1 cellular context compared by ENCODE assay signal in genomic region chr20:64052987-64053840, GRCh38.
TF ChIP-seq lines count a peak whose summit lies in the region.

No MANE protein-coding gene starts in this region.

TF ChIP-seq in HepG2, 621 proteins besides CTCF, POLR2A, EP300 and RAD21 (continued from another document and continues in another):
- TF ChIP-seq ZNF407 (CRISPR knock-in tag; IDR thresholded peaks at IDR 0.05; ENCODE audit: not compliant biosample characterization) (no peak), ARNTL (CRISPR knock-in tag; IDR thresholded peaks at IDR 0.05) (0 out of 2 replicates have a peak, but pooled peaks have one; percentile 38), RFXAP (CRISPR knock-in tag; IDR thresholded peaks at IDR 0.05; ENCODE audit: borderline replicate concordance) (no peak), FLYWCH1 (CRISPR knock-in tag; IDR thresholded peaks at IDR 0.05) (no peak), FOXA3 (CRISPR knock-in tag; IDR thresholded peaks at IDR 0.05) (peak; percentile 37; the same call in 1 of the 2 replicates), ZBTB40 (IDR thresholded peaks at IDR 0.05) (no peak), ZBTB40 (CRISPR knock-in tag; IDR thresholded peaks at IDR 0.05) (no peak; the same call in 1 of the 2 replicates), SP5 (CRISPR knock-in tag; IDR thresholded peaks at IDR 0.05; ENCODE audit: borderline replicate concordance, low read depth) (no peak; the same call in 1 of the 2 replicates), ZNF431 (CRISPR knock-in tag; IDR thresholded peaks at IDR 0.05; ENCODE audit: borderline replicate concordance, low read depth) (no peak), ZNF441 (CRISPR knock-in tag; IDR thresholded peaks at IDR 0.05; ENCODE audit: borderline replicate concordance) (peak; percentile 90), BRF2 (CRISPR knock-in tag; IDR thresholded peaks at IDR 0.05) (no peak), MAFF (IDR thresholded peaks at IDR 0.05; ENCODE audit: low read depth, low read length) (no peak), BATF2 (CRISPR knock-in tag; IDR thresholded peaks at IDR 0.05) (peak; percentile 91; the same call in 1 of the 2 replicates), ZMAT3 (CRISPR knock-in tag; conservative IDR thresholded peaks at IDR 0.05) (no peak), MTA1 (CRISPR knock-in tag; IDR thresholded peaks at IDR 0.05; ENCODE audit: borderline replicate concordance) (peak; percentile 64; the same call in 1 of the 2 replicates), CEBPZ (IDR thresholded peaks at IDR 0.05; ENCODE audit: low read length) (no peak), ZNF496 (CRISPR knock-in tag; IDR thresholded peaks at IDR 0.05; ENCODE audit: insufficient replicate concordance) (no peak), HDAC1 (CRISPR knock-in tag; IDR thresholded peaks at IDR 0.05) (no peak), ZFP1 (CRISPR knock-in tag; IDR thresholded peaks at IDR 0.05) (no peak), SNAPC2 (CRISPR knock-in tag; IDR thresholded peaks at IDR 0.05) (peak; percentile 82; the same call in 1 of the 2 replicates), PHF21A (CRISPR knock-in tag; IDR thresholded peaks at IDR 0.05) (no peak; the same call in 1 of the 2 replicates), CENPBD1 (CRISPR knock-in tag; IDR thresholded peaks at IDR 0.05; ENCODE audit: borderline replicate concordance, low read depth) (no peak), SP4 (CRISPR knock-in tag; IDR thresholded peaks at IDR 0.05) (peak; percentile 5), HIVEP1 (CRISPR knock-in tag; IDR thresholded peaks at IDR 0.05) (peak; percentile 56), IKZF4 (CRISPR knock-in tag; IDR thresholded peaks at IDR 0.05; ENCODE audit: borderline replicate concordance, low read depth, not compliant biosample characterization) (no peak)
